ENCODE assay signal across 21 cellular contexts in the genomic region with DNA sequence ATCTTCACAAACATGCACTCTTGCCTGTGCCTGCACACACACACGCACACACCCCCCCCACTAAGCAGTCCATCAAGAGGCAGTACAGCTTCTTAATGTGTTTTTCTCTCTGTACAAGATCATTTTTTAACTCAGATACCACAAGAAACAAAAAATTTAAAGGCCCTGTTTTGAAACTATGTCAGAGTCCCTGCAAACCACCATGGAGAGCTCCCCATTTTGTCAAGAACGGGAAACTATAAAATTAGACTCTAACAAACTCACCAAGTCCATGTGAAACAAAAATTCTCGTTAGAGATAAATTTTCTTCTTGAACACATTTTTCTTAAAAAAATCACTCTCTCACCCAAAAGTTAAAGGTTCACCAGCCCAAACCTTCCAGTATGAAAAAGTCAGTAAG.
"Had no signal": no experiment of that assay in that cellular context is flagged by ENCODE, and none has a peak within 500 bp of the region (broad histone marks: within the 10 kb centered on the region; RNA-seq: fewer than 3 reads in every experiment).

No MANE protein-coding gene starts in this region.

- H3K4me3 Mint-ChIP-seq: dendritic cell treated with granulocyte-macrophage colony-stimulating factor and Interleukin-4, amounts not matched to agents 40 ng/mL and 50 ng/mL, for 4 days; effector memory CD8-positive, alpha-beta T cell; naive thymus-derived CD4-positive, alpha-beta T cell; nephron progenitor cell had no signal

- ATAC-seq: effector memory CD8-positive, alpha-beta T cell; gastrocnemius medialis; left colon; naive thymus-derived CD4-positive, alpha-beta T cell; psoas muscle; right lobe of liver had no signal

- H3K9me3 ChIP-seq: esophagus muscularis mucosa, gastrocnemius medialis, psoas muscle, right lobe of liver, spleen, stomach, thoracic aorta, transverse colon had no signal

- H3K4me1 Mint-ChIP-seq: naive thymus-derived CD4-positive, alpha-beta T cell had no signal

- H3K4me1 ChIP-seq: gastrocnemius medialis, psoas muscle, right lobe of liver, spleen, stomach, transverse colon had no signal

- H3K27me3 Mint-ChIP-seq: dendritic cell treated with granulocyte-macrophage colony-stimulating factor and Interleukin-4, amounts not matched to agents 40 ng/mL and 50 ng/mL, for 4 days; effector memory CD8-positive, alpha-beta T cell; naive thymus-derived CD4-positive, alpha-beta T cell had no signal

- H3K4me3 ChIP-seq: esophagus muscularis mucosa, gastrocnemius medialis, psoas muscle, right lobe of liver, spleen, stomach, thoracic aorta, transverse colon had no signal

- H3K27me3 ChIP-seq: esophagus muscularis mucosa, gastrocnemius medialis, right lobe of liver, spleen, stomach, transverse colon had no signal

- H3K27ac Mint-ChIP-seq: dendritic cell treated with granulocyte-macrophage colony-stimulating factor and Interleukin-4, amounts not matched to agents 40 ng/mL and 50 ng/mL, for 4 days; effector memory CD8-positive, alpha-beta T cell; naive thymus-derived CD4-positive, alpha-beta T cell; nephron progenitor cell had no signal

- H3K36me3 ChIP-seq: esophagus muscularis mucosa, gastrocnemius medialis, right lobe of liver, spleen, stomach, thoracic aorta, transverse colon had no signal

- DNase-seq: effector memory CD8-positive, alpha-beta T cell; gastrocnemius medialis; kidney; left colon; mammary epithelial cell; naive thymus-derived CD4-positive, alpha-beta T cell; nephron progenitor cell; psoas muscle; retina; right lobe of liver; spleen; stimulated activated CD4-positive, alpha-beta T cell treated with anti-CD3 and anti-CD28 coated beads, Interleukin-15, amount 100 ng/mL, for 24 hours; stimulated activated CD4-positive, alpha-beta T cell treated with anti-CD3 and anti-CD28 coated beads, Interleukin-2, amount 100 ng/mL, for 24 hours; stimulated activated naive CD4-positive, alpha-beta T cell; stomach; substantia nigra; transverse colon had no signal

- H3K9me3 Mint-ChIP-seq: dendritic cell treated with granulocyte-macrophage colony-stimulating factor and Interleukin-4, amounts not matched to agents 40 ng/mL and 50 ng/mL, for 4 days; nephron progenitor cell had no signal

- H3K27ac ChIP-seq: epithelial cell of prostate, esophagus muscularis mucosa, gastrocnemius medialis, psoas muscle, right lobe of liver, spleen, stomach, thoracic aorta, transverse colon had no signal
